In the genomic region with DNA sequence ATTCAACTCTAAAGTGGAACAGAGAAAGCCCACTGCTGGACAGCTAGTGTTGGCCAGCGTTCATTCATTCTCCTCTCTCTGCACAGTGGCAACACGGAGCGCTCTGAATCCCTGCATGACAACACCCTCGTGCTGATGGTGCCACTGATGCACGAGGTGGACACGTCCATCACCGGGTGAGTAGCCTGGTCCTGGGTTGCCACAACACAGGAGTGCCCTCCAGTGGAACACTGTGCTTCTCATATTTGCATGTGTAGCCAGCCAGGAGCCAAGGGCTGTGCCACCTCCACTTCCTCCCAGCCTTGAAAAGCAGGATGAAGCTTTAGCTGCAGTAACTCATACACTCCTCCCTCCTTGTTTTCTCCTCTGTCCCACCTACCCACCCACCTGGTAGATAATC, we compare ENCODE assay signal across 10 cellular contexts.
A peak's percentile ranks its signal among the peaks of the same experiment; 100 is the strongest.
DNase-seq lines count a peak whose midpoint lies in the region; ATAC-seq, FAIRE-seq and TF ChIP-seq lines count a peak whose summit lies in the region.
"Had no signal": no experiment of that assay in that cellular context is flagged by ENCODE, and none has a peak within 500 bp of the region (broad histone marks: within the 10 kb centered on the region; RNA-seq: fewer than 3 reads in every experiment).

No MANE protein-coding gene starts in this region.

- no peak overlapping the region for H3K27ac ChIP-seq in pancreas

- no peaks in the 10 kb centered on the region for H3K36me3 ChIP-seq in pancreas
- no peaks in the 10 kb centered on the region for H3K36me3 ChIP-seq in H7 (replicated peaks; ENCODE audit: control insufficient read depth, insufficient read depth, low read length)

- peak in 3 of 4 donors; percentile 19 to 27 (median 23) for TF ChIP-seq CTCF in pancreas (IDR thresholded peaks at IDR 0.05)
- no peak for TF ChIP-seq CTCF in progenitor cell of endocrine pancreas (IDR thresholded peaks at IDR 0.05; ENCODE audit: unreplicated experiment)

- H3K9me3 ChIP-seq in pancreas: no peaks in the 10 kb centered on the region

- H3K4me3 Mint-ChIP-seq in progenitor cell of endocrine pancreas (ENCODE audit: low read depth): no peak overlapping the region
- H3K4me3 Mint-ChIP-seq: activated B cell treated with CpG ODN at 0.5 μM for 24 hours; stimulated activated naive CD8-positive, alpha-beta T cell treated with anti-CD3 and anti-CD28 coated beads, Interleukin-15, Interleukin-2, amounts not matched to agents 100 ng/mL and 50 ng/mL, for 24 hours had no signal

- H3K4me3 ChIP-seq in pancreas (no peak overlapping the region), H7 (ENCODE audit: insufficient read depth, low read depth, low read length) (no peak overlapping the region)

- intact Hi-C loops in pancreas (cut with DNase I): no loop called here

- H3K27me3 Mint-ChIP-seq in progenitor cell of endocrine pancreas: peaks cover 57% of the 10 kb centered on the region
- H3K27me3 Mint-ChIP-seq: stimulated activated naive CD8-positive, alpha-beta T cell treated with anti-CD3 and anti-CD28 coated beads, Interleukin-15, Interleukin-2, amounts not matched to agents 100 ng/mL and 50 ng/mL, for 24 hours had no signal

- peaks cover 18% of the 10 kb centered on the region for H3K4me1 Mint-ChIP-seq in progenitor cell of endocrine pancreas (ENCODE audit: low read depth)

- H3K9me3 Mint-ChIP-seq in progenitor cell of endocrine pancreas (ENCODE audit: low read depth): no peaks in the 10 kb centered on the region
- H3K9me3 Mint-ChIP-seq: activated B cell treated with CpG ODN at 0.5 μM for 24 hours; stimulated activated naive CD8-positive, alpha-beta T cell treated with anti-CD3 and anti-CD28 coated beads, Interleukin-15, Interleukin-2, amounts not matched to agents 100 ng/mL and 50 ng/mL, for 24 hours had no signal

- no peak for FAIRE-seq in pancreas (lab: Jason Lieb, UNC)

- no peaks in the 10 kb centered on the region for H3K36me3 Mint-ChIP-seq in progenitor cell of endocrine pancreas (ENCODE audit: insufficient read depth)

- ATAC-seq in pancreas (peak; percentile 60 to 98 (median 92)), GM18873 (IDR thresholded peaks at IDR 0.05; ENCODE audit: low FRiP score, unreplicated experiment) (no peak)

- no peaks in the 10 kb centered on the region for H3K27me3 ChIP-seq in pancreas
- no peaks in the 10 kb centered on the region for H3K27me3 ChIP-seq in H7 (ENCODE audit: control insufficient read depth, insufficient read depth, low read length)

- DNase-seq in DMS114 treated with DMSO at 0.1 percent for 48 hours (lab: John Stamatoyannopoulos, UW; ENCODE audit: unreplicated experiment) (peak; percentile 3), NCI-H69 (lab: John Stamatoyannopoulos, UW) (peak; percentile 2), erythroblast (lab: John Stamatoyannopoulos, UW) (peak; percentile 6 to 13), pancreas (peak; percentile 31 to 66 (median 48)), H7 (no peak), progenitor cell of endocrine pancreas (ENCODE audit: low spot score, unreplicated experiment) (no peak)
- DNase-seq in activated effector memory CD4-positive, alpha-beta T cell treated with Interleukin-2 at 50 U/mL for 16 hours: no peak
- DNase-seq: activated B cell treated with CpG ODN at 0.5 μM for 24 hours had no signal

- H3K27ac Mint-ChIP-seq in progenitor cell of endocrine pancreas: no peak overlapping the region
- H3K27ac Mint-ChIP-seq: activated B cell treated with CpG ODN at 0.5 μM for 24 hours; stimulated activated naive CD8-positive, alpha-beta T cell treated with anti-CD3 and anti-CD28 coated beads, Interleukin-15, Interleukin-2, amounts not matched to agents 100 ng/mL and 50 ng/mL, for 24 hours had no signal

- H3K4me1 ChIP-seq in pancreas: no peaks in the 10 kb centered on the region

- 38 to 45% methylated on average over 7 of the region's 7 CpGs for WGBS in pancreas, 2 donors

- no peak for TF ChIP-seq POLR2A in erythroblast (IDR thresholded peaks at IDR 0.05; ENCODE audit: low read length)

Comparison
In these comparisons a context has a peak if more than half of its experiments do, and no peak if none do; other contexts are left out.
1. DNase-seq: peak in DMS114 treated with DMSO at 0.1 percent for 48 hours (single experiment), NCI-H69 (single experiment), erythroblast (2 of 2) and pancreas (6 of 6); none in activated effector memory CD4-positive, alpha-beta T cell treated with Interleukin-2 at 50 U/mL for 16 hours (single experiment), H7 (single experiment) and progenitor cell of endocrine pancreas (single experiment).